ENCODE assay signal across 8 cellular contexts in the genomic region with DNA sequence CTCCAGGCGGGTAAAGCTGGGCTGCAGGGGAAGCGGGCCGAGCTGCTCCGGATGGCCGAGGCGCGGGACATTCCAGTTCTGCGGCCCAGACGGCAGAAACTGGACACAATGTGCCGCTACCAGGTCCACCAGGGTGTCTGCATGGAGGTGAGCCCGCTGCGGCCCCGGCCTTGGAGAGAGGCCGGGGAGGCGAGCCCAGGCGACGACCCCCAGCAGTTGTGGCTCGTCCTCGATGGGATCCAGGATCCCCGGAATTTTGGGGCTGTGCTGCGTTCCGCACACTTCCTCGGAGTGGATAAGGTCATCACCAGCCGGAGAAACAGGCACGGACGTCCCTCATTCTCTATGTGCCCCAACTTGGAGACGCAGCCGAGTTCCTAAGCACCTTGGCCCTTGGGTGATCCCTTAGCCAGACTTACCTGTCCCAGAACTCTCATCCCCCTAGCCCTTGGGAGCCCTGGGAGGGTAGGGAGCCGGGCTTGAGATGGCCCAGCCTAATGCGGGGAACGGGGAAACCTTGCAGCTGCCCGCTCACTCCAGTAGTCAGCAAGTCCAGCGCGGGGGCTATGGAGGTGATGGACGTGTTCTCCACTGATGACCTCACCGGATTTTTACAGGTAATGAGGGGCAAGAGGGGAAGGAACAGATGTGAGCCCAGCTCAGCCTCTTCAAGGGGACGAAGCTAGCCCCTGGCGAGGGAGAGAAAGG. TPM values are rescaled to one million over a fixed set of nuclear protein-coding genes. Genes with fewer than 3 reads are reported as not detected.
A peak's percentile ranks its signal among the peaks of the same experiment; 100 is the strongest.
DNase-seq lines count a peak whose midpoint lies in the region; ATAC-seq and TF ChIP-seq lines count a peak whose summit lies in the region.

No MANE protein-coding gene starts in this region.

- H3K4me3 ChIP-seq in AG10803 (ENCODE audit: low read length) = peak overlapping the region; percentile 95
- peak overlapping the region; percentile 90 for H3K4me3 ChIP-seq in OCI-LY7 (ENCODE audit: low read depth, low read length, poor library complexity, severe bottlenecking)
- peak overlapping the region; percentile 68 for H3K4me3 ChIP-seq in lower leg skin (ENCODE audit: low read depth, poor library complexity, severe bottlenecking)
- H3K4me3 ChIP-seq in suprapubic skin = peak overlapping the region; percentile 76

- H3K9me2 ChIP-seq in OCI-LY7 (ENCODE audit: insufficient read depth, low read length) = no peaks in the 10 kb centered on the region

- TF ChIP-seq EP300 in suprapubic skin (IDR thresholded peaks at IDR 0.05) = no peak

- no peak for TF ChIP-seq CTCF in AG10803 (conservative IDR thresholded peaks at IDR 0.05; ENCODE audit: low read length)
- TF ChIP-seq CTCF in OCI-LY7 (conservative IDR thresholded peaks at IDR 0.05; ENCODE audit: low read length) = no peak
- no peak for TF ChIP-seq CTCF in lower leg skin (IDR thresholded peaks at IDR 0.05)
- TF ChIP-seq CTCF in suprapubic skin (IDR thresholded peaks at IDR 0.05) = no peak

- 4 to 8% methylated on average over 24 to 36 of the region's 38 CpGs for WGBS in lower leg skin, 2 donors
- 6% methylated on average over 30 of the region's 38 CpGs for WGBS in suprapubic skin

- TF ChIP-seq POLR2A in lower leg skin (IDR thresholded peaks at IDR 0.05) (no peak), suprapubic skin (IDR thresholded peaks at IDR 0.05) (no peak)

- H3K27ac ChIP-seq in OCI-LY7 (ENCODE audit: low read depth, low read length, poor library complexity, severe bottlenecking) (peak overlapping the region; percentile 67), suprapubic skin (peak overlapping the region; percentile 79)

- no peaks in the 10 kb centered on the region for H3K9me3 ChIP-seq in OCI-LY7 (ENCODE audit: low read length)
- H3K9me3 ChIP-seq in suprapubic skin = no peaks in the 10 kb centered on the region

- peak overlapping the region; percentile 67; the same call in 1 of the 2 replicates for H2AFZ ChIP-seq in OCI-LY7 (ENCODE audit: low read length)

- peaks cover 15% of the 10 kb centered on the region; the same call in 1 of the 2 replicates for H4K20me1 ChIP-seq in OCI-LY7 (ENCODE audit: insufficient read depth, low read length)

- POLR2A ChIA-PET in OCI-LY7 (lab: Charles Lee) = interaction anchor here (0.6 to 2.3 kb wide), 6 partner anchors 8 to 443 kb away, joined by 3 to 10 read pairs (median 5); no protein-coding TSS in a partner anchor

- peak; percentile 2 for ATAC-seq in GM21526 (IDR thresholded peaks at IDR 0.05; ENCODE audit: low FRiP score, unreplicated experiment)
- no peak for ATAC-seq in HG03342 (IDR thresholded peaks at IDR 0.05; ENCODE audit: unreplicated experiment)

- H3K4me2 ChIP-seq in OCI-LY7 (ENCODE audit: low read length) = peak overlapping the region; percentile 92

- H3K36me3 ChIP-seq in OCI-LY7 (ENCODE audit: insufficient read depth, low read length) (peaks cover 25% of the 10 kb centered on the region), suprapubic skin (no peaks in the 10 kb centered on the region)

- H3K4me1 ChIP-seq in OCI-LY7 (ENCODE audit: insufficient read depth, low read length, poor library complexity, severe bottlenecking) (peaks cover 31% of the 10 kb centered on the region), suprapubic skin (peaks cover 26% of the 10 kb centered on the region)

- CTCF ChIA-PET in OCI-LY7 (lab: Charles Lee; ENCODE audit: unreplicated experiment) = interaction anchor here (0.6 kb wide), 1 partner anchor 360 kb away, joined by 3 read pairs; no protein-coding TSS in a partner anchor

- DNase-seq in AG10803 (ENCODE audit: low read depth) = no peak
- DNase-seq in OCI-LY7 (ENCODE audit: low spot score) = peak; percentile 25
- peak; percentile 31 for DNase-seq in cerebellar cortex (ENCODE audit: low spot score)
- DNase-seq in lower leg skin (ENCODE audit: low spot score in 2 of 2) = peak in 1 of 2 donors; percentile 87
- peak in 1 of 2 donors; percentile 61 for DNase-seq in suprapubic skin (ENCODE audit: low spot score in 2 of 2)
- DNase-seq in GOT3 (lab: John Stamatoyannopoulos, UW) = no peak

- no TSS peak for BruUV-seq in OCI-LY7 (replicated peaks; lab: Mats Ljungman, UMichigan)

- H3K79me2 ChIP-seq in OCI-LY7 (ENCODE audit: insufficient read depth, low read depth, low read length) = peaks cover 43% of the 10 kb centered on the region

- intact Hi-C loops in OCI-LY7 (cut with micrococcal nuclease; ENCODE audit: unreplicated experiment) = loop anchor here (10.0 kb wide), 2 partner anchors 773 to 1003 kb away; partner anchors contain the start of genes C17orf78 and SYNRG
- intact Hi-C loops in lower leg skin (cut with DNase I; ENCODE audit: low total_unique reads) = no loop called here

- no peaks in the 10 kb centered on the region for H3K27me3 ChIP-seq in suprapubic skin

RNA-seq across cellular contexts. Expression of gene MRM1, which starts 0.8 kb away (rescaled TPM):
- total RNA-seq in OCI-LY7 (2014; rRNA removed; shearing (Covaris generic)) = 20.9 and 22.5 TPM in 2 replicates
- 18.6 and 22.6 TPM in 2 replicates for total RNA-seq in OCI-LY7 (2022)
- 1 to 10 TPM; 5.1 to 8.9 (median 5.9) TPM for total RNA-seq in lower leg skin
- 1 to 10 TPM; 3.5 to 6.6 (median 4.7) TPM for total RNA-seq in suprapubic skin

RNA-seq across cellular contexts. Expression of gene DHRS11, which starts 10.5 kb away (rescaled TPM):
- 9.4 and 13.9 TPM in 2 replicates for total RNA-seq in OCI-LY7 (2014; rRNA removed; shearing (Covaris generic))
- total RNA-seq in OCI-LY7 (2022) (5.1 and 7.2 TPM in 2 replicates), lower leg skin (10 to 100 TPM; 11.3 to 21.1 (median 14.9) TPM), suprapubic skin (10 to 100 TPM; 10.5 to 19.7 (median 16.9) TPM)

RNA-seq across cellular contexts. Expression of gene GGNBP2, which starts 57.5 kb away (rescaled TPM):
- total RNA-seq in OCI-LY7 (2014; rRNA removed; shearing (Covaris generic)) = 66.5 and 76.1 TPM in 2 replicates
- total RNA-seq in OCI-LY7 (2022) (115 and 123 TPM in 2 replicates), lower leg skin (10 to 100 TPM; 38.2 to 79.6 (median 55.0) TPM), suprapubic skin (10 to 100 TPM; 49.4 to 84.1 (median 57.1) TPM)

Comparison
In these comparisons a context has a peak if more than half of its experiments do, and no peak if none do; other contexts are left out.
1. DNase-seq: peak in OCI-LY7 (single experiment) and cerebellar cortex (single experiment); none in AG10803 (single experiment) and GOT3 (single experiment).
2. Peak in every context shown above with its lines, with median percentiles within 50 percentile points of each other: H3K4me3 ChIP-seq.